In the genomic region with DNA sequence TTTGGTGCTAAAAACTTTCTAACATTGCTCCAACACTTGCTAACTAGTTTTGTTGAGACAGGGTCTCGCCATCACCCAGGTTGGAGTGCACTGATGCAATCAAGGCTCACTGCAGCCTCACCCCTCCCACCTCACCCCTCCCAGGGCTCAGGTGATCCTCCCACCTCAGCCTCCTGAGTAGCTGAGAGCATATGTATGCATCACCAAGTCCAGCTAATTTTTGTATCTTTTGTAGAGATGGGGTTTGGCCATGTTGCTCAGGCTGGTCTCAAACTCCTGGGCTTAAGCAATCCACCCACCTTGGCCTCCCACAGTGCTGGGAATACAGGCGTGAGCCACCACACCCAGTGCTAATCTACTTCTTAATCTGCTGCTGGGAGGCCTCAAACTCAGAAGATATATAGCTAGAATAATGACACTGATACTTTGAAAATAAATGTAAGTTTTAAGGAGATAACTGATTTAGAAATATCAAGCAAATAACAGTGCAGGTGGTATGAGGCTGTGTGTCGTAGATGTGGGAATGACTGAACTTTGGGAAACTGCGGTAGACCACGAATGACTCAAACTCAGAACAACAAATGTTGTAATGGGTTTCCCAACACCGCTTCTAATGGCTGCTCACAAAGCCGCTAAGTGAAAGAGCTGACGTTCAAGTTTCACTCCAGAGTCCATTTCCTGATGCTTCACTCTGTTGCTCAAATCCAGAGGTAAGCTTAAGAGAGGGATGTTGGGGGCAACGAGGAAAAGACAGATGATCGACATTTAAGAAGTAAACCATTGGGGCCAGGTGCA, we compare ENCODE assay signal across 8 cellular contexts. TPM values are rescaled to one million over a fixed set of nuclear protein-coding genes. Genes with fewer than 3 reads are reported as not detected.
A peak's percentile ranks its signal among the peaks of the same experiment; 100 is the strongest.
DNase-seq lines count a peak whose midpoint lies in the region; ATAC-seq, FAIRE-seq and TF ChIP-seq lines count a peak whose summit lies in the region.

No MANE protein-coding gene starts in this region.

- H3K36me3 Mint-ChIP-seq in stimulated activated memory B cell treated with anti-CD40 and anti-IgM and Interleukin-4, amounts not matched to agents 10 μg/mL and 1 μg/mL and 100 μg/mL, for 72 hours = peaks cover 19% of the 10 kb centered on the region

- FAIRE-seq in GM12891 (lab: Jason Lieb, UNC) = peak; percentile 62

- H3K27me3 ChIP-seq in psoas muscle (ENCODE audit: insufficient read depth in 3 of 3, low read length in 2 of 3) (no peaks in the 10 kb centered on the region), esophagus squamous epithelium (no peaks in the 10 kb centered on the region)

- H3K4me3 Mint-ChIP-seq in stimulated activated memory B cell treated with anti-CD40 and anti-IgM and Interleukin-4, amounts not matched to agents 10 μg/mL and 1 μg/mL and 100 μg/mL, for 72 hours = no peak overlapping the region

- no peak for DNase-seq in GM12891 (ENCODE audit: insufficient read length, low spot score)
- peak; percentile 90 for DNase-seq in Jurkat, Clone E6-1 (ENCODE audit: low read depth, low spot score)
- peak; percentile 91 for DNase-seq in astrocyte of the spinal cord (ENCODE audit: low read depth, low spot score)
- no peak for DNase-seq in NCI-H1417 treated with DMSO at 0.1 percent for 48 hours (lab: John Stamatoyannopoulos, UW)
- no peak for DNase-seq in psoas muscle
- no peak for DNase-seq in esophagus squamous epithelium (lab: John Stamatoyannopoulos, UW)

- TF ChIP-seq POLR2A in GM12891 (IDR thresholded peaks at IDR 0.05; ENCODE audit: low read depth, low read length) = no peak
- no peak for TF ChIP-seq POLR2A in esophagus squamous epithelium (IDR thresholded peaks at IDR 0.05)

- peak overlapping the region; percentile 75 for H3K27ac Mint-ChIP-seq in stimulated activated memory B cell treated with anti-CD40 and anti-IgM and Interleukin-4, amounts not matched to agents 10 μg/mL and 1 μg/mL and 100 μg/mL, for 72 hours

- ATAC-seq in GM21529 (IDR thresholded peaks at IDR 0.05; ENCODE audit: unreplicated experiment) = peak; percentile 89
- ATAC-seq in stimulated activated memory B cell treated with anti-CD40 and anti-IgM and Interleukin-4, amounts not matched to agents 10 μg/mL and 1 μg/mL and 100 μg/mL, for 72 hours = peak; percentile 80
- no peak for ATAC-seq in psoas muscle

- H3K27ac ChIP-seq in psoas muscle (no peak overlapping the region), esophagus squamous epithelium (no peak overlapping the region)

- H3K27me3 Mint-ChIP-seq in stimulated activated memory B cell treated with anti-CD40 and anti-IgM and Interleukin-4, amounts not matched to agents 10 μg/mL and 1 μg/mL and 100 μg/mL, for 72 hours = no peaks in the 10 kb centered on the region

- intact Hi-C loops in psoas muscle (cut with DNase I) = no loop called here
- intact Hi-C loops in esophagus squamous epithelium (cut with DNase I) = no loop called here

- no peaks in the 10 kb centered on the region for H3K9me3 Mint-ChIP-seq in stimulated activated memory B cell treated with anti-CD40 and anti-IgM and Interleukin-4, amounts not matched to agents 10 μg/mL and 1 μg/mL and 100 μg/mL, for 72 hours

- peaks cover 32% of the 10 kb centered on the region for H3K4me1 Mint-ChIP-seq in stimulated activated memory B cell treated with anti-CD40 and anti-IgM and Interleukin-4, amounts not matched to agents 10 μg/mL and 1 μg/mL and 100 μg/mL, for 72 hours

- H3K9me3 ChIP-seq in psoas muscle (no peaks in the 10 kb centered on the region), esophagus squamous epithelium (no peaks in the 10 kb centered on the region)

- H3K36me3 ChIP-seq in psoas muscle (ENCODE audit: insufficient read depth in 1 of 2, low read depth in 1 of 2) = no peaks in the 10 kb centered on the region
- peaks cover 0 to 15% (median 4%) of the 10 kb centered on the region in 3 donors for H3K36me3 ChIP-seq in esophagus squamous epithelium

- WGBS in psoas muscle, 3 donors = 84 to 89% (median 87%) methylated on average over 10 of the region's 10 CpGs
- WGBS in esophagus squamous epithelium, 2 donors = 63 to 67% methylated on average over 10 of the region's 10 CpGs

- TF ChIP-seq CTCF in astrocyte of the spinal cord (IDR thresholded peaks at IDR 0.05; ENCODE audit: low read depth, low read length) = no peak
- no peak for TF ChIP-seq CTCF in psoas muscle (IDR thresholded peaks at IDR 0.05)
- no peak for TF ChIP-seq CTCF in esophagus squamous epithelium (IDR thresholded peaks at IDR 0.05)

- H3K4me1 ChIP-seq in psoas muscle (peaks cover 66% of the 10 kb centered on the region), esophagus squamous epithelium (peaks cover 0 to 37% (median 8%) of the 10 kb centered on the region in 3 donors)

- in situ Hi-C loops in astrocyte of the spinal cord (cut with HindIII; ENCODE audit: low sequenced_read_pairs) = no loop called here

- H3K4me3 ChIP-seq in Jurkat, Clone E6-1 (ENCODE audit: low read length) = no peak overlapping the region
- H3K4me3 ChIP-seq in astrocyte of the spinal cord (ENCODE audit: low read depth, low read length) (no peak overlapping the region), psoas muscle (no peak overlapping the region), esophagus squamous epithelium (no peak overlapping the region)

TF ChIP-seq in GM12891, 5 proteins besides CTCF, POLR2A, EP300 and RAD21:
- TF ChIP-seq POU2F2 (IDR thresholded peaks at IDR 0.05; ENCODE audit: low read depth, low read length) (peak; percentile 48; the same call in 1 of the 2 replicates), PAX5 (IDR thresholded peaks at IDR 0.05; ENCODE audit: insufficient read depth, low read length, severe bottlenecking) (peak; percentile 56), SPI1 (IDR thresholded peaks at IDR 0.05; ENCODE audit: low read depth, low read length) (no peak)

RNA-seq across cellular contexts. Expression of gene TMCC3, which starts 10.0 kb away (rescaled TPM):
- 8.1 TPM for polyA plus RNA-seq in GM12891 (2012; ENCODE audit: low read depth, missing spikeins)
- not detected for polyA plus RNA-seq in Jurkat, Clone E6-1 (2012; ENCODE audit: insufficient read depth, insufficient read length)
- 10 to 100 TPM; 18.2 to 61.6 (median 28.0) TPM for total RNA-seq in psoas muscle
- 10 to 100 TPM; 10.6 to 32.6 (median 10.8) TPM for polyA plus RNA-seq in psoas muscle
- total RNA-seq in esophagus squamous epithelium = 10 to 100 TPM in 2 of 4 donors, 1 to 10 TPM in 2; 6.8 to 14.2 (median 10.5) TPM

Comparison
In these comparisons a context has a peak if more than half of its experiments do, and no peak if none do; other contexts are left out.
1. DNase-seq: peak in Jurkat, Clone E6-1 (single experiment) and astrocyte of the spinal cord (single experiment); none in GM12891 (single experiment), NCI-H1417 treated with DMSO at 0.1 percent for 48 hours (single experiment), psoas muscle (0 of 2) and esophagus squamous epithelium (single experiment).
2. ATAC-seq: peak in GM21529 (single experiment) and stimulated activated memory B cell treated with anti-CD40 and anti-IgM and Interleukin-4, amounts not matched to agents 10 μg/mL and 1 μg/mL and 100 μg/mL, for 72 hours (single experiment); none in psoas muscle (0 of 4).